7 cellular contexts compared by ENCODE assay signal in genomic region chr1:61082336-61083013, GRCh38. TPM values are rescaled to one million over a fixed set of nuclear protein-coding genes. Genes with fewer than 3 reads are reported as not detected.
DNase-seq lines count a peak whose midpoint lies in the region; ATAC-seq and TF ChIP-seq lines count a peak whose summit lies in the region.

NFIA (plus strand) TSS chr1:61082561.

- H3K4me1 Mint-ChIP-seq in GM23338, result peaks cover 37% of the 10 kb centered on the region
- H3K4me1 Mint-ChIP-seq in activated CD8-positive, alpha-beta memory T cell treated with anti-CD3 and anti-CD28 coated beads, Interleukin-2, amount 10 ng/mL, durations not matched to agents 7 days and 5 days, result peaks cover 45% of the 10 kb centered on the region

- H3K27ac ChIP-seq in GM23338 (ENCODE audit: low read depth) (no peak within 1 kb of the TSS), mesodermal cell (ENCODE audit: low read depth, low read length, severe bottlenecking) (no peak within 1 kb of the TSS), suprapubic skin (peak within 1 kb of the TSS; percentile 94)

- H3K9me3 ChIP-seq in mesodermal cell (ENCODE audit: control insufficient read depth, low read length) (no peaks in the 10 kb centered on the region), suprapubic skin (no peaks in the 10 kb centered on the region)

- no peak within 1 kb of the TSS for H3K27ac Mint-ChIP-seq in GM23338
- H3K27ac Mint-ChIP-seq in activated CD8-positive, alpha-beta memory T cell treated with anti-CD3 and anti-CD28 coated beads, Interleukin-2, amount 10 ng/mL, durations not matched to agents 7 days and 5 days, result peak within 1 kb of the TSS; percentile 70

- TF ChIP-seq POLR2A in suprapubic skin (IDR thresholded peaks at IDR 0.05), result no peak

- no peaks in the 10 kb centered on the region; the same call in 1 of the 2 replicates for H3K79me2 ChIP-seq in GM23338 (replicated peaks; ENCODE audit: insufficient read depth)

- H3K27me3 ChIP-seq in GM23338 (ENCODE audit: insufficient read depth) (peaks cover 89% of the 10 kb centered on the region), suprapubic skin (no peaks in the 10 kb centered on the region)

- H3K36me3 ChIP-seq in GM23338 (ENCODE audit: insufficient read depth) (no peaks in the 10 kb centered on the region), mesodermal cell (ENCODE audit: control insufficient read depth, insufficient read depth, low read length) (no peaks in the 10 kb centered on the region), suprapubic skin (no peaks in the 10 kb centered on the region)

- H4K20me1 ChIP-seq in GM23338 (replicated peaks; ENCODE audit: insufficient read depth), result peaks cover 8% of the 10 kb centered on the region; the same call in 1 of the 2 replicates

- peaks cover 3% of the 10 kb centered on the region; the same call in 1 of the 3 replicates for H3K36me3 Mint-ChIP-seq in GM23338 (ENCODE audit: low read depth)
- peaks cover 5% of the 10 kb centered on the region for H3K36me3 Mint-ChIP-seq in activated CD8-positive, alpha-beta memory T cell treated with anti-CD3 and anti-CD28 coated beads, Interleukin-2, amount 10 ng/mL, durations not matched to agents 7 days and 5 days

- WGBS in mesodermal cell (ENCODE audit: insufficient coverage in 2 of 2), 2 experiments, result 0% methylated on average over 11 to 29 of the region's 69 CpGs
- WGBS in suprapubic skin, result 0% methylated on average over 42 of the region's 69 CpGs

- TF ChIP-seq EP300 in suprapubic skin (IDR thresholded peaks at IDR 0.05), result no peak

- TF ChIP-seq CTCF in GM23338 (conservative IDR thresholded peaks at IDR 0.05; ENCODE audit: low read depth in 2 of 2), result no peak
- TF ChIP-seq CTCF in epithelial cell of proximal tubule (conservative IDR thresholded peaks at IDR 0.05; ENCODE audit: low read depth, low read length), result no peak
- no peak for TF ChIP-seq CTCF in suprapubic skin (IDR thresholded peaks at IDR 0.05)

- H3K4me3 ChIP-seq in GM23338, result peak within 1 kb of the TSS; percentile 58
- peak within 1 kb of the TSS; percentile 81 for H3K4me3 ChIP-seq in epithelial cell of proximal tubule (ENCODE audit: low read depth, low read length)
- H3K4me3 ChIP-seq in mesodermal cell (ENCODE audit: extremely low read depth, insufficient read depth, low read length, poor library complexity, severe bottlenecking), result peak within 1 kb of the TSS; percentile 46
- H3K4me3 ChIP-seq in suprapubic skin, result peak within 1 kb of the TSS; percentile 74

- 0 out of 2 replicates have a peak, but pooled peaks cover 6% of the 10 kb centered on the region for H3F3A ChIP-seq in GM23338 (replicated peaks; ENCODE audit: low read depth)

- H3K4me1 ChIP-seq in GM23338 (ENCODE audit: insufficient read depth), result peaks cover 44% of the 10 kb centered on the region
- H3K4me1 ChIP-seq in mesodermal cell (ENCODE audit: control insufficient read depth, insufficient read depth, low read length, poor library complexity, severe bottlenecking), result peaks cover 21% of the 10 kb centered on the region
- peaks cover 64% of the 10 kb centered on the region for H3K4me1 ChIP-seq in suprapubic skin

- peaks cover 2% of the 10 kb centered on the region; the same call in 2 of the 3 replicates for H3K9me3 Mint-ChIP-seq in GM23338
- no peaks in the 10 kb centered on the region for H3K9me3 Mint-ChIP-seq in activated CD8-positive, alpha-beta memory T cell treated with anti-CD3 and anti-CD28 coated beads, Interleukin-2, amount 10 ng/mL, durations not matched to agents 7 days and 5 days (ENCODE audit: low read depth)

- H3K9me2 ChIP-seq in GM23338 (ENCODE audit: insufficient read depth), result no peaks in the 10 kb centered on the region

- H3K27me3 Mint-ChIP-seq in GM23338 (ENCODE audit: insufficient read depth, low read depth, poor library complexity), result peaks cover 60% of the 10 kb centered on the region
- H3K27me3 Mint-ChIP-seq in activated CD8-positive, alpha-beta memory T cell treated with anti-CD3 and anti-CD28 coated beads, Interleukin-2, amount 10 ng/mL, durations not matched to agents 7 days and 5 days, result peaks cover 37% of the 10 kb centered on the region

- ATAC-seq in GM23338, result peak; percentile 18
- peak; percentile 38 for ATAC-seq in activated CD8-positive, alpha-beta memory T cell treated with anti-CD3 and anti-CD28 coated beads, Interleukin-2, amount 10 ng/mL, durations not matched to agents 7 days and 5 days
- no peak for ATAC-seq in GM19328 (IDR thresholded peaks at IDR 0.05; ENCODE audit: unreplicated experiment)

- H3K4me3 Mint-ChIP-seq in GM23338, result peak within 1 kb of the TSS; percentile 90
- H3K4me3 Mint-ChIP-seq in activated CD8-positive, alpha-beta memory T cell treated with anti-CD3 and anti-CD28 coated beads, Interleukin-2, amount 10 ng/mL, durations not matched to agents 7 days and 5 days, result peak within 1 kb of the TSS; percentile 80

- peak; percentile 77 for DNase-seq in GM23338 (ENCODE audit: low spot score)
- DNase-seq in NCI-H510A (lab: John Stamatoyannopoulos, UW), result peak; percentile 64
- DNase-seq in activated CD8-positive, alpha-beta memory T cell treated with anti-CD3 and anti-CD28 coated beads, Interleukin-2, amount 10 ng/mL, durations not matched to agents 7 days and 5 days, result peak; percentile 46
- no peak for DNase-seq in epithelial cell of proximal tubule (ENCODE audit: low read depth)
- DNase-seq in suprapubic skin (ENCODE audit: low spot score in 2 of 2), result no peak

- peak within 1 kb of the TSS; percentile 87 for H3K4me2 ChIP-seq in GM23338

- CTCF ChIA-PET in activated CD8-positive, alpha-beta memory T cell treated with anti-CD3 and anti-CD28 coated beads, Interleukin-2, amount 10 ng/mL, durations not matched to agents 7 days and 5 days (lab: Charles Lee), result interaction anchor here (1.3 to 2.0 kb wide), 4 partner anchors 24 to 370 kb away, joined by 4 to 12 read pairs (median 5); no protein-coding TSS in a partner anchor

- peak within 1 kb of the TSS; percentile 77; the same call in 1 of the 2 replicates for H2AFZ ChIP-seq in GM23338

TF ChIP-seq in GM23338, 12 proteins besides CTCF, POLR2A, EP300 and RAD21:
- no peak for TF ChIP-seq JUNB (IDR thresholded peaks at IDR 0.05; ENCODE audit: unreplicated experiment)
- TF ChIP-seq POLR2AphosphoS5 (IDR thresholded peaks at IDR 0.05; ENCODE audit: low read depth), result no peak
- TF ChIP-seq ZNF331 (CRISPR knock-in tag; IDR thresholded peaks at IDR 0.05; ENCODE audit: low read depth), result no peak
- TF ChIP-seq EZH2 (IDR thresholded peaks at IDR 0.05; ENCODE audit: low read depth, unreplicated experiment), result peak; percentile 82
- no peak for TF ChIP-seq ZNF114 (CRISPR knock-in tag; IDR thresholded peaks at IDR 0.05)
- TF ChIP-seq REST (IDR thresholded peaks at IDR 0.05; ENCODE audit: unreplicated experiment), result no peak
- TF ChIP-seq ETS1 (IDR thresholded peaks at IDR 0.05), result no peak
TF ChIP-seq in GM23338: peak in this region for 1.

RNA-seq across cellular contexts. Expression of gene NFIA, which starts in this region (rescaled TPM):
- 0.97 and 2.5 TPM in 2 replicates for total RNA-seq in GM23338 (2014; rRNA removed; shearing (Covaris generic))
- polyA plus RNA-seq in GM23338 (2016; fragmentation: Nextera tagmentation; extraction: Ambion mirVana), result 2.1 and 2.3 TPM in 2 replicates
- total RNA-seq in activated CD8-positive, alpha-beta memory T cell treated with anti-CD3 and anti-CD28 coated beads, Interleukin-2, amount 10 ng/mL, durations not matched to agents 7 days and 5 days, result 1 to 10 TPM in 1 of 2 experiments, under 1 TPM in 1; 0.80 to 5.4 TPM
- total RNA-seq in epithelial cell of proximal tubule (0.58 and 1.6 TPM in 2 replicates), suprapubic skin (10 to 100 TPM; 30.1 to 54.2 (median 48.2) TPM)
- 1.2 TPM for polyA plus RNA-seq in mesodermal cell (2013, experiment 1 of 2)
- 0.86 TPM for polyA plus RNA-seq in mesodermal cell (2013, experiment 2 of 2)

Comparison
In these comparisons a context has a peak if more than half of its experiments do, and no peak if none do; other contexts are left out.
1. DNase-seq: peak in GM23338 (single experiment), NCI-H510A (single experiment) and activated CD8-positive, alpha-beta memory T cell treated with anti-CD3 and anti-CD28 coated beads, Interleukin-2, amount 10 ng/mL, durations not matched to agents 7 days and 5 days (single experiment); none in epithelial cell of proximal tubule (single experiment) and suprapubic skin (0 of 2).
2. Peak in every context shown above with its lines, with median percentiles within 50 percentile points of each other: H3K4me3 ChIP-seq.